In the genomic region with DNA sequence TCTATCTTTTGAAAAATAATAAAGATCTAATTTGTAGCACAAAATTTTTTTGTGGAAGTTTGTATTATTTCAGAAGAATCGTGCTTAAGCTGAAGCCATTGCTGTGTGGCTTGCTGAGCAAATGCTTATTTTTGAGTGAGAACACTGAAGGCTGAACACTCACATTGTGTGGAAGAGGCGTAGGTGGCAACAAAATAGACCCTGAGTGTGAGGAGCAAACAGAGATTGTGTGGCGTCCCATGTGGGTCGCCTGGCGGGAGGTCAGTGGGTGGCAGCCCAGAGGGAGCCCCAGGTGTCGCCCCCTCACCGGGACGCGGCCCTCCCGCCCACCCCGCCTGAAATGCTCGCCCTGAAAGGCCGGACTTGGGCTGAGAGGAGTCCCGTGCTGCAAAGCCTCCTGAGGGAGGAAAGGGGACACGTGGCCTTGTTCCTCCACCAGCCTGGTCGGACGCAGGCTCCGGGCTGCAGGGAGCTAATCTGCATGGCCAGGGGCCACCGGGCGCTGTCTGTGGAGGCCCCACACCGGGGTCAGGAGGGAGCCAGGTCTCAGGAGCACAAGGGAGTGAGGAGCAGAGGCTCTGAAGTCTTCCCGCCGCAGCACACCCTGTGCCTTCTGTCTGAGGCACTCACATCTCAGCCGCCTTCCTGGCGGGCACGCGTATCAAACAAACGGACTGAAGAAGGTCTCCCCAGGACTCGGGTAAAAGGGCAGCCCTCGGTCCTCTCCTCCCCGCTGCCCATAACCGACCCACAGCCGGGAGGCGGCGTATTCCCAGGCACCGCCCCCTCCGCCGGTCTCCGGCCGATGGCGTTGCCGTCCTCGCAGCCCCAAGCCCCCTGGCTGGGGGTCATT, we compare ENCODE assay signal across 11 cellular contexts. TPM values are rescaled to one million over a fixed set of nuclear protein-coding genes. Genes with fewer than 3 reads are reported as not detected.
DNase-seq lines count a peak whose midpoint lies in the region; ATAC-seq and TF ChIP-seq lines count a peak whose summit lies in the region.
"Had no signal": no experiment of that assay in that cellular context is flagged by ENCODE, and none has a peak within 500 bp of the region (broad histone marks: within the 10 kb centered on the region; RNA-seq: fewer than 3 reads in every experiment).

No MANE protein-coding gene starts in this region.

- peak; percentile 33 for DNase-seq in activated T-cell treated with anti-CD3 and anti-CD28 coated beads, Interleukin-2, amount 50 U/mL, for 24 hours
- no peak for DNase-seq in activated T-cell treated with anti-CD3 and anti-CD28 coated beads, Interleukin-2, amount 50 U/mL, for 72 hours
- DNase-seq in epithelial cell of proximal tubule (ENCODE audit: low read depth) (no peak), upper lobe of left lung (peak in 1 of 2 donors; percentile 84), NK-92 (lab: John Stamatoyannopoulos, UW; ENCODE audit: unreplicated experiment) (no peak)
- DNase-seq in activated CD4-positive, alpha-beta T cell treated with anti-CD3 and anti-CD28 coated beads, Interleukin-2, amount 10 ng/mL, durations not matched to agents 24 days and 14 days = no peak
- DNase-seq: NCI-H1694, SHP77 treated with DMSO at 0.1 percent for 48 hours had no signal

- TF ChIP-seq POLR2A in upper lobe of left lung (IDR thresholded peaks at IDR 0.05) = no peak

- peaks cover 13% of the 10 kb centered on the region for H3K27me3 Mint-ChIP-seq in activated T-cell treated with anti-CD3 and anti-CD28 coated beads, Interleukin-2, amount 50 U/mL, for 24 hours
- peaks cover 7% of the 10 kb centered on the region for H3K27me3 Mint-ChIP-seq in activated T-cell treated with anti-CD3 and anti-CD28 coated beads, Interleukin-2, amount 50 U/mL, for 72 hours (ENCODE audit: low read depth)
- H3K27me3 Mint-ChIP-seq in activated CD4-positive, alpha-beta T cell treated with anti-CD3 and anti-CD28 coated beads, Interleukin-2, amount 10 ng/mL, durations not matched to agents 24 days and 14 days = peaks cover 8% of the 10 kb centered on the region

- intact Hi-C loops in activated CD4-positive, alpha-beta T cell treated with anti-CD3 and anti-CD28 coated beads, Interleukin-2, amount 10 ng/mL, durations not matched to agents 24 days and 14 days (cut with micrococcal nuclease) = no loop called here

- no peak overlapping the region for H3K27ac ChIP-seq in muscle layer of duodenum (ENCODE audit: low read length)
- peak overlapping the region in 1 of 4 donors; percentile 39 for H3K27ac ChIP-seq in upper lobe of left lung
- H3K27ac ChIP-seq: A549 had no signal

- no peak for TF ChIP-seq EP300 in upper lobe of left lung (IDR thresholded peaks at IDR 0.05)

- no peak for ATAC-seq in activated T-cell treated with anti-CD3 and anti-CD28 coated beads, Interleukin-2, amount 50 U/mL, for 72 hours (replicated peaks in 1 of 2)
- ATAC-seq in upper lobe of left lung (ENCODE audit: low FRiP score in 2 of 2) (peak; percentile 62 to 64), HG03521 (IDR thresholded peaks at IDR 0.05; ENCODE audit: unreplicated experiment) (no peak)
- ATAC-seq: A549 had no signal

- TF ChIP-seq CTCF in epithelial cell of proximal tubule (conservative IDR thresholded peaks at IDR 0.05; ENCODE audit: low read depth, low read length) = no peak
- no peak for TF ChIP-seq CTCF in upper lobe of left lung (IDR thresholded peaks at IDR 0.05)

- H3K4me3 ChIP-seq in epithelial cell of proximal tubule (ENCODE audit: low read depth, low read length) = peak overlapping the region; percentile 30
- H3K4me3 ChIP-seq in muscle layer of duodenum (ENCODE audit: low read depth in 1 of 2, low read length in 2 of 2) = peak overlapping the region; percentile 33 to 73
- peak overlapping the region in 3 of 4 donors; percentile 25 to 50 (median 43) for H3K4me3 ChIP-seq in upper lobe of left lung
- H3K4me3 ChIP-seq: A549 had no signal

- H3K36me3 ChIP-seq in muscle layer of duodenum (ENCODE audit: control insufficient read depth in 1 of 2, insufficient read depth in 2 of 2, low read length in 2 of 2) (no peaks in the 10 kb centered on the region), upper lobe of left lung (no peaks in the 10 kb centered on the region)

- 56 to 64% methylated on average over 12 to 22 of the region's 43 CpGs for WGBS in upper lobe of left lung, 2 donors

- H3K9me3 Mint-ChIP-seq in activated T-cell treated with anti-CD3 and anti-CD28 coated beads, Interleukin-2, amount 50 U/mL, for 24 hours = no peaks in the 10 kb centered on the region
- H3K9me3 Mint-ChIP-seq in activated T-cell treated with anti-CD3 and anti-CD28 coated beads, Interleukin-2, amount 50 U/mL, for 72 hours = no peaks in the 10 kb centered on the region
- H3K9me3 Mint-ChIP-seq in activated CD4-positive, alpha-beta T cell treated with anti-CD3 and anti-CD28 coated beads, Interleukin-2, amount 10 ng/mL, durations not matched to agents 24 days and 14 days = no peaks in the 10 kb centered on the region

- no peaks in the 10 kb centered on the region for H3K36me3 Mint-ChIP-seq in activated T-cell treated with anti-CD3 and anti-CD28 coated beads, Interleukin-2, amount 50 U/mL, for 24 hours (ENCODE audit: low read depth)
- no peaks in the 10 kb centered on the region for H3K36me3 Mint-ChIP-seq in activated T-cell treated with anti-CD3 and anti-CD28 coated beads, Interleukin-2, amount 50 U/mL, for 72 hours (ENCODE audit: insufficient read depth in 2 of 2)
- no peaks in the 10 kb centered on the region for H3K36me3 Mint-ChIP-seq in activated CD4-positive, alpha-beta T cell treated with anti-CD3 and anti-CD28 coated beads, Interleukin-2, amount 10 ng/mL, durations not matched to agents 24 days and 14 days (ENCODE audit: low read depth)

- H3K9me3 ChIP-seq in muscle layer of duodenum (ENCODE audit: control insufficient read depth in 1 of 2, low read length in 2 of 2) (no peaks in the 10 kb centered on the region), upper lobe of left lung (no peaks in the 10 kb centered on the region)
- H3K9me3 ChIP-seq: A549 had no signal

- H3K4me3 Mint-ChIP-seq in activated T-cell treated with anti-CD3 and anti-CD28 coated beads, Interleukin-2, amount 50 U/mL, for 24 hours = peak overlapping the region; percentile 44
- H3K4me3 Mint-ChIP-seq in activated T-cell treated with anti-CD3 and anti-CD28 coated beads, Interleukin-2, amount 50 U/mL, for 72 hours = peak overlapping the region in 1 of 2 donors; percentile 24
- no peak overlapping the region for H3K4me3 Mint-ChIP-seq in activated CD4-positive, alpha-beta T cell treated with anti-CD3 and anti-CD28 coated beads, Interleukin-2, amount 10 ng/mL, durations not matched to agents 24 days and 14 days

- peaks cover 3% of the 10 kb centered on the region for H3K4me1 Mint-ChIP-seq in activated T-cell treated with anti-CD3 and anti-CD28 coated beads, Interleukin-2, amount 50 U/mL, for 24 hours (ENCODE audit: low read depth)
- no peaks in the 10 kb centered on the region for H3K4me1 Mint-ChIP-seq in activated T-cell treated with anti-CD3 and anti-CD28 coated beads, Interleukin-2, amount 50 U/mL, for 72 hours (ENCODE audit: low read depth)
- H3K4me1 Mint-ChIP-seq in activated CD4-positive, alpha-beta T cell treated with anti-CD3 and anti-CD28 coated beads, Interleukin-2, amount 10 ng/mL, durations not matched to agents 24 days and 14 days = no peaks in the 10 kb centered on the region

- H3K4me1 ChIP-seq in muscle layer of duodenum (ENCODE audit: control insufficient read depth in 1 of 2, insufficient read depth in 2 of 2, low read length in 2 of 2) = peaks cover 0 to 3% of the 10 kb centered on the region in 2 donors
- H3K4me1 ChIP-seq in upper lobe of left lung = peaks cover 0 to 7% (median 5%) of the 10 kb centered on the region in 4 donors
- H3K4me1 ChIP-seq: A549 had no signal

- H3K27me3 ChIP-seq in muscle layer of duodenum (ENCODE audit: low read depth, low read length) = no peaks in the 10 kb centered on the region
- no peaks in the 10 kb centered on the region for H3K27me3 ChIP-seq in upper lobe of left lung

- H3K27ac Mint-ChIP-seq in activated T-cell treated with anti-CD3 and anti-CD28 coated beads, Interleukin-2, amount 50 U/mL, for 24 hours = no peak overlapping the region
- H3K27ac Mint-ChIP-seq in activated T-cell treated with anti-CD3 and anti-CD28 coated beads, Interleukin-2, amount 50 U/mL, for 72 hours = no peak overlapping the region
- H3K27ac Mint-ChIP-seq in activated CD4-positive, alpha-beta T cell treated with anti-CD3 and anti-CD28 coated beads, Interleukin-2, amount 10 ng/mL, durations not matched to agents 24 days and 14 days = no peak overlapping the region

RNA-seq across cellular contexts. Expression of a gene that starts 15.9 kb away (rescaled TPM):
- total RNA-seq in activated T-cell treated with anti-CD3 and anti-CD28 coated beads, Interleukin-2, amount 50 U/mL, for 72 hours = not detected
- total RNA-seq in epithelial cell of proximal tubule (0.07 TPM in 1 of 2 replicates, not detected in the other), upper lobe of left lung (1 to 10 TPM; 1.4 to 7.6 (median 3.2) TPM)
- not detected in 2 replicates for total RNA-seq in activated CD4-positive, alpha-beta T cell treated with anti-CD3 and anti-CD28 coated beads, Interleukin-2, amount 10 ng/mL, durations not matched to agents 24 days and 14 days

RNA-seq across cellular contexts. Expression of a gene that starts 41.3 kb away (rescaled TPM):
- total RNA-seq in activated T-cell treated with anti-CD3 and anti-CD28 coated beads, Interleukin-2, amount 50 U/mL, for 72 hours = not detected
- total RNA-seq in epithelial cell of proximal tubule = 0.43 and 0.69 TPM in 2 replicates
- 1 to 10 TPM in 4 of 6 donors, under 1 TPM in 1, not detected in 1; 0.78 to 2.7 (median 1.8) TPM for total RNA-seq in upper lobe of left lung
- total RNA-seq in activated CD4-positive, alpha-beta T cell treated with anti-CD3 and anti-CD28 coated beads, Interleukin-2, amount 10 ng/mL, durations not matched to agents 24 days and 14 days = not detected in 2 replicates

Comparison
In these comparisons a context has a peak if more than half of its experiments do, and no peak if none do; other contexts are left out.
1. ATAC-seq: peak in upper lobe of left lung (2 of 2); none in activated T-cell treated with anti-CD3 and anti-CD28 coated beads, Interleukin-2, amount 50 U/mL, for 72 hours (0 of 2) and HG03521 (single experiment).
2. Peak in every context shown above with its lines, with median percentiles within 50 percentile points of each other: H3K4me3 ChIP-seq.